8 cellular contexts compared by ENCODE assay signal in genomic region chr19:8004001-8004400, GRCh38. TPM values are rescaled to one million over a fixed set of nuclear protein-coding genes. Genes with fewer than 3 reads are reported as not detected.
DNase-seq lines count a peak whose midpoint lies in the region; ATAC-seq, FAIRE-seq and TF ChIP-seq lines count a peak whose summit lies in the region.

No MANE protein-coding gene starts in this region.

- ATAC-seq in Right ventricle myocardium inferior (no peak), GM19452 (IDR thresholded peaks at IDR 0.05; ENCODE audit: unreplicated experiment) (no peak), HG02763 (IDR thresholded peaks at IDR 0.05; ENCODE audit: unreplicated experiment) (no peak)

- intact Hi-C loops in left ventricle myocardium inferior (cut with micrococcal nuclease), result no loop called here
- intact Hi-C loops in Right ventricle myocardium inferior (cut with DNase I), result loop anchor here (5.0 to 10.0 kb wide), 2 partner anchors 169 to 248 kb away; partner anchors contain the start of gene EVI5L

- no peaks in the 10 kb centered on the region for H3K9me3 Mint-ChIP-seq in astrocyte (ENCODE audit: unreplicated experiment)

- H3K4me3 ChIP-seq in left ventricle myocardium inferior (peak overlapping the region; percentile 89), astrocyte (ENCODE audit: insufficient read depth, low read depth, low read length) (peak overlapping the region; percentile 88), mesenchymal stem cell (ENCODE audit: insufficient read depth in 1 of 2, low read depth in 1 of 2, low read length in 2 of 2) (peak overlapping the region in 1 of 2 experiments; percentile 92), urinary bladder (ENCODE audit: low read depth, low read length) (peak overlapping the region; percentile 98)

- H4K91ac ChIP-seq in mesenchymal stem cell (ENCODE audit: low read length), result no peak overlapping the region

- H3K79me2 ChIP-seq in astrocyte (ENCODE audit: insufficient read depth, low read length), result peaks cover 69% of the 10 kb centered on the region

- no peak overlapping the region for H4K8ac ChIP-seq in mesenchymal stem cell (ENCODE audit: low read length)

- peaks cover 70% of the 10 kb centered on the region for H3K4me1 ChIP-seq in left ventricle myocardium inferior
- H3K4me1 ChIP-seq in astrocyte (ENCODE audit: insufficient read depth, low read length), result peaks cover 21% of the 10 kb centered on the region
- H3K4me1 ChIP-seq in mesenchymal stem cell (ENCODE audit: control insufficient read depth, insufficient read depth, low read depth, low read length), result peaks cover 25% of the 10 kb centered on the region
- no peaks in the 10 kb centered on the region for H3K4me1 ChIP-seq in urinary bladder (ENCODE audit: insufficient read depth)

- no peak overlapping the region for H3K14ac ChIP-seq in mesenchymal stem cell (ENCODE audit: low read length in 2 of 2)

- peak overlapping the region in 1 of 2 experiments; percentile 12 for H3K4ac ChIP-seq in mesenchymal stem cell (ENCODE audit: low read depth in 1 of 2, low read length in 2 of 2)

- H4K20me1 ChIP-seq in astrocyte (ENCODE audit: insufficient read depth, low read length), result peaks cover 57% of the 10 kb centered on the region

- no peaks in the 10 kb centered on the region for H3K27me3 Mint-ChIP-seq in astrocyte (ENCODE audit: low read depth, unreplicated experiment)

- no peak for FAIRE-seq in astrocyte (lab: Jason Lieb, UNC)

- H3K27ac ChIP-seq in left ventricle myocardium inferior (replicated peaks) (no peak overlapping the region), astrocyte (ENCODE audit: low read depth, low read length) (no peak overlapping the region), mesenchymal stem cell (ENCODE audit: low read length, poor library complexity, severe bottlenecking) (no peak overlapping the region), urinary bladder (ENCODE audit: low read depth) (no peak overlapping the region)

- H3K36me3 Mint-ChIP-seq in astrocyte (ENCODE audit: low read depth, unreplicated experiment), result peaks cover 3% of the 10 kb centered on the region

- no peak overlapping the region for H2BK15ac ChIP-seq in mesenchymal stem cell (ENCODE audit: low read depth, poor library complexity, severe bottlenecking)

- peak overlapping the region; percentile 93 for H3K27ac Mint-ChIP-seq in astrocyte (ENCODE audit: unreplicated experiment)

- no peak overlapping the region for H3K23ac ChIP-seq in mesenchymal stem cell (ENCODE audit: low read length in 2 of 2)

- H3K9ac ChIP-seq in astrocyte (ENCODE audit: low read length), result peak overlapping the region; percentile 96
- peak overlapping the region; percentile 88 for H3K9ac ChIP-seq in mesenchymal stem cell (ENCODE audit: low read length)

- no peak overlapping the region for H2BK120ac ChIP-seq in mesenchymal stem cell (ENCODE audit: low read depth, low read length)

- 82% methylated on average over 6 of the region's 6 CpGs for WGBS in mesenchymal stem cell
- 66% methylated on average over 6 of the region's 6 CpGs for WGBS in urinary bladder

- H3K18ac ChIP-seq in mesenchymal stem cell (ENCODE audit: low read depth in 1 of 2, low read length in 2 of 2), result no peak overlapping the region

- peak overlapping the region; percentile 98 for H3K4me2 ChIP-seq in astrocyte (ENCODE audit: low read length)
- H3K4me2 ChIP-seq in mesenchymal stem cell (ENCODE audit: low read length, poor library complexity, severe bottlenecking), result peak overlapping the region; percentile 83

- H3K4me3 Mint-ChIP-seq in astrocyte (ENCODE audit: unreplicated experiment), result peak overlapping the region; percentile 100

- DNase-seq in left ventricle myocardium inferior (no peak), Right ventricle myocardium inferior (ENCODE audit: missing footprints) (no peak), astrocyte (ENCODE audit: low read depth) (no peak), mesenchymal stem cell (no peak)
- DNase-seq in activated CD4-positive, alpha-beta T cell treated with anti-CD3 and anti-CD28 coated beads for 48 hours, result no peak

- TF ChIP-seq CTCF in left ventricle myocardium inferior (IDR thresholded peaks at IDR 0.05; ENCODE audit: borderline replicate concordance) (no peak), astrocyte (IDR thresholded peaks at IDR 0.05; ENCODE audit: insufficient read depth, low read depth, low read length) (no peak)

- no peaks in the 10 kb centered on the region for H3K27me3 ChIP-seq in left ventricle myocardium inferior (ENCODE audit: low read depth)
- no peaks in the 10 kb centered on the region for H3K27me3 ChIP-seq in astrocyte (ENCODE audit: insufficient read depth, low read length)
- H3K27me3 ChIP-seq in mesenchymal stem cell (ENCODE audit: control insufficient read depth in 1 of 2, insufficient read depth in 1 of 2, low read length in 2 of 2), result no peaks in the 10 kb centered on the region

- peaks cover 28% of the 10 kb centered on the region for H3K4me1 Mint-ChIP-seq in astrocyte (ENCODE audit: low read depth, unreplicated experiment)

- H2AFZ ChIP-seq in astrocyte (ENCODE audit: low read depth, low read length), result no peak overlapping the region
- H2AFZ ChIP-seq in mesenchymal stem cell (ENCODE audit: low read depth, low read length), result no peak overlapping the region

- H3K36me3 ChIP-seq in left ventricle myocardium inferior (no peaks in the 10 kb centered on the region), astrocyte (ENCODE audit: insufficient read depth, low read length) (no peaks in the 10 kb centered on the region), mesenchymal stem cell (ENCODE audit: control insufficient read depth in 1 of 2, insufficient read depth in 2 of 2, low read depth in 1 of 2, low read length in 2 of 2) (peaks cover 5 to 14% of the 10 kb centered on the region in 2 experiments), urinary bladder (ENCODE audit: insufficient read depth) (no peaks in the 10 kb centered on the region)

- no peak overlapping the region for H2AK5ac ChIP-seq in mesenchymal stem cell (ENCODE audit: low read length, severe bottlenecking)

- no peak overlapping the region for H2BK12ac ChIP-seq in mesenchymal stem cell (ENCODE audit: low read length in 2 of 2)

- H2BK5ac ChIP-seq in mesenchymal stem cell (ENCODE audit: low read depth, low read length, poor library complexity, severe bottlenecking), result no peak overlapping the region

- H3K9me3 ChIP-seq in left ventricle myocardium inferior (replicated peaks), result no peaks in the 10 kb centered on the region
- H3K9me3 ChIP-seq in astrocyte (ENCODE audit: insufficient read depth, low read depth, low read length), result no peaks in the 10 kb centered on the region
- H3K9me3 ChIP-seq in mesenchymal stem cell (ENCODE audit: control insufficient read depth, low read length), result no peaks in the 10 kb centered on the region

- peaks cover 5% of the 10 kb centered on the region for H3K79me1 ChIP-seq in mesenchymal stem cell (replicated peaks; ENCODE audit: low read length, poor library complexity, severe bottlenecking)

RNA-seq across cellular contexts. Expression of gene ELAVL1, which starts 1.4 kb away (rescaled TPM):
- total RNA-seq in left ventricle myocardium inferior, result 50.5 TPM
- total RNA-seq in Right ventricle myocardium inferior, result 55.1 TPM
- 107 TPM in 2 replicates for total RNA-seq in astrocyte
- 48.1 TPM for polyA plus RNA-seq in mesenchymal stem cell (2013, experiment 1 of 2)
- polyA plus RNA-seq in mesenchymal stem cell (2013, experiment 2 of 2), result 46.4 TPM
- total RNA-seq in urinary bladder, result 41.1 TPM
- 36.7 TPM for polyA plus RNA-seq in urinary bladder

RNA-seq across cellular contexts. Expression of gene CCL25, which starts 48.6 kb away (rescaled TPM):
- total RNA-seq in left ventricle myocardium inferior, result not detected
- not detected for total RNA-seq in Right ventricle myocardium inferior
- not detected in 2 replicates for total RNA-seq in astrocyte
- polyA plus RNA-seq in mesenchymal stem cell (2013, experiment 1 of 2), result not detected
- not detected for polyA plus RNA-seq in mesenchymal stem cell (2013, experiment 2 of 2)
- not detected for total RNA-seq in urinary bladder
- not detected for polyA plus RNA-seq in urinary bladder
